ENCODE assay signal across 5 cellular contexts in genomic region chr17:8378117-8378516, GRCh38. TPM values are rescaled to one million over a fixed set of nuclear protein-coding genes. Genes with fewer than 3 reads are reported as not detected.
"Had no signal": no experiment of that assay in that cellular context is flagged by ENCODE, and none has a peak within 500 bp of the region (broad histone marks: within the 10 kb centered on the region; RNA-seq: fewer than 3 reads in every experiment).

No MANE protein-coding gene starts in this region.

RNA-seq across cellular contexts. Expression of gene RNF222, which starts 19.5 kb away (rescaled TPM):
- total RNA-seq: adrenal gland, left lung, skeletal muscle tissue had no signal
- polyA plus RNA-seq: adrenal gland had no signal

RNA-seq across cellular contexts. Expression of gene ODF4, which starts 38.5 kb away (rescaled TPM):
- total RNA-seq: adrenal gland; left lung; skeletal muscle tissue; T-helper 2 cell treated with Interferon-gamma antibody and Interleukin-4, amounts not matched to agents 100 ng/mL and 5 ng/mL, for 36 hours had no signal
- polyA plus RNA-seq: adrenal gland, keratinocyte had no signal
